22 cellular contexts compared by ENCODE assay signal in the genomic region with DNA sequence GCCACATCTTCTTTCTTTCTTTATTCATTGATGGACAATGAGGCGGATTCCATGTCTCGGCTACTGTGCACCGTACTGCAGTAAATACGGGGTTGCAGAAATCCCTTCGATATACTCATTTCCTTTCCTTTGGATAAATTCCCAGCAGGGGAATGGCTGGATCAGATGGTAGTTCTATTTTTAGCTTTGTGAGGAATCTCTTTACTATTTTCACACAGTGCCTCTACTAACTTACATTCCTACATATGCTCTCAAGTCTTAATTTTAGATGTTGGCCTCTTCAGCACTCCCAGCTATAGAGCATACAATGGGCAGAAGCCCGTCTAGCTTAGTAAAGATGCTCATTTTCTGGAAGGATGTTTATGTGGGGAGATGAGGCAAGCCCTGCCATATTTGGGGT.
DNase-seq lines count a peak whose midpoint lies in the region; FAIRE-seq and TF ChIP-seq lines count a peak whose summit lies in the region.
"Had no signal": no experiment of that assay in that cellular context is flagged by ENCODE, and none has a peak within 500 bp of the region (broad histone marks: within the 10 kb centered on the region; RNA-seq: fewer than 3 reads in every experiment).

No MANE protein-coding gene starts in this region.

- WGBS in mesodermal cell (ENCODE audit: insufficient coverage in 2 of 2), 2 experiments = 74 to 78% methylated on average over 4 of the region's 6 CpGs

- DNase-seq in AG10803 (ENCODE audit: low read depth) = peak; percentile 91
- DNase-seq in HT1080 (ENCODE audit: low read depth) = peak; percentile 38
- DNase-seq in brain microvascular endothelial cell = peak; percentile 71
- no peak for DNase-seq in kidney
- DNase-seq in cerebellum (ENCODE audit: low spot score) = no peak
- DNase-seq in activated naive CD4-positive, alpha-beta T cell treated with anti-CD3 and anti-CD28 coated beads, Interleukin-2, amount 10 ng/mL, durations not matched to agents 7 days and 5 days = no peak
- DNase-seq in NCI-H2029 (lab: John Stamatoyannopoulos, UW) = no peak
- DNase-seq: activated CD4-positive, alpha-beta T cell treated with anti-CD3 and anti-CD28 coated beads, Interleukin-2, amount 50 U/mL, for 1 hour; activated CD8-positive, alpha-beta memory T cell treated with anti-CD3 and anti-CD28 coated beads, Interleukin-2, amount 50 U/mL, for 4 hours; activated naive CD8-positive, alpha-beta T cell treated with anti-CD3 and anti-CD28 coated beads, Interleukin-2, amount 50 U/mL, for 24 hours; CD4-positive, alpha-beta T cell; effector memory CD8-positive, alpha-beta T cell; head of caudate nucleus; NCI-H1092 treated with DMSO at 0.1 percent for 48 hours; NCI-H2029 treated with DMSO at 0.1 percent for 48 hours; retina; stimulated activated CD4-positive, alpha-beta T cell treated with anti-CD3 and anti-CD28 coated beads, Interleukin-15, amount 100 ng/mL, for 24 hours had no signal

- no peak overlapping the region for H3K4me3 Mint-ChIP-seq in activated naive CD4-positive, alpha-beta T cell treated with anti-CD3 and anti-CD28 coated beads, Interleukin-2, amount 10 ng/mL, durations not matched to agents 7 days and 5 days
- H3K4me3 Mint-ChIP-seq: activated naive CD8-positive, alpha-beta T cell treated with anti-CD3 and anti-CD28 coated beads, Interleukin-2, amount 50 U/mL, for 24 hours; CD4-positive, alpha-beta T cell; effector memory CD8-positive, alpha-beta T cell had no signal

- no peaks in the 10 kb centered on the region for H3K4me1 Mint-ChIP-seq in activated naive CD4-positive, alpha-beta T cell treated with anti-CD3 and anti-CD28 coated beads, Interleukin-2, amount 10 ng/mL, durations not matched to agents 7 days and 5 days
- H3K4me1 Mint-ChIP-seq: activated naive CD8-positive, alpha-beta T cell treated with anti-CD3 and anti-CD28 coated beads, Interleukin-2, amount 50 U/mL, for 24 hours had no signal

- FAIRE-seq in kidney (lab: Jason Lieb, UNC) = no peak
- FAIRE-seq: H54 had no signal

- CTCF ChIA-PET in activated naive CD4-positive, alpha-beta T cell treated with anti-CD3 and anti-CD28 coated beads, Interleukin-2, amount 10 ng/mL, durations not matched to agents 7 days and 5 days (lab: Charles Lee) = no interaction called here

- no peak overlapping the region for H3K9ac ChIP-seq in kidney (ENCODE audit: low read length in 2 of 2)

- H3K27me3 ChIP-seq in brain microvascular endothelial cell (replicated peaks) = no peaks in the 10 kb centered on the region
- H3K27me3 ChIP-seq: esophagus muscularis mucosa, suprapubic skin had no signal

- no peak for TF ChIP-seq CTCF in AG10803 (conservative IDR thresholded peaks at IDR 0.05; ENCODE audit: low read length)
- no peak for TF ChIP-seq CTCF in brain microvascular endothelial cell (IDR thresholded peaks at IDR 0.05; ENCODE audit: low read depth, low read length, missing control alignments)
- TF ChIP-seq CTCF in kidney (IDR thresholded peaks at IDR 0.05; ENCODE audit: borderline replicate concordance, extremely low read depth, insufficient read depth) = no peak

- H3K9me3 ChIP-seq in mesodermal cell (ENCODE audit: control insufficient read depth, low read length) (no peaks in the 10 kb centered on the region), kidney (ENCODE audit: control insufficient read depth in 1 of 2, low read length in 2 of 2) (no peaks in the 10 kb centered on the region)
- H3K9me3 ChIP-seq: esophagus muscularis mucosa, suprapubic skin had no signal

- no peaks in the 10 kb centered on the region for H3K36me3 Mint-ChIP-seq in activated naive CD4-positive, alpha-beta T cell treated with anti-CD3 and anti-CD28 coated beads, Interleukin-2, amount 10 ng/mL, durations not matched to agents 7 days and 5 days

- H3K4me3 ChIP-seq in AG10803 (ENCODE audit: low read length) (no peak overlapping the region), brain microvascular endothelial cell (ENCODE audit: low read depth, low read length) (no peak overlapping the region), mesodermal cell (ENCODE audit: extremely low read depth, insufficient read depth, low read length, poor library complexity, severe bottlenecking) (no peak overlapping the region), kidney (ENCODE audit: low read length in 2 of 2) (no peak overlapping the region)
- H3K4me3 ChIP-seq: esophagus muscularis mucosa, suprapubic skin had no signal

- in situ Hi-C loops in brain microvascular endothelial cell (cut with HindIII; ENCODE audit: low pct_ligation_motif_present, low sequenced_read_pairs) = no loop called here

- H3K36me3 ChIP-seq in brain microvascular endothelial cell (replicated peaks) = no peaks in the 10 kb centered on the region
- no peaks in the 10 kb centered on the region for H3K36me3 ChIP-seq in mesodermal cell (ENCODE audit: control insufficient read depth, insufficient read depth, low read length)
- no peaks in the 10 kb centered on the region for H3K36me3 ChIP-seq in kidney (ENCODE audit: control insufficient read depth in 1 of 2, insufficient read depth in 2 of 2, low read length in 2 of 2)
- H3K36me3 ChIP-seq: esophagus muscularis mucosa, suprapubic skin had no signal

- intact Hi-C loops in kidney (cut with DNase I) = no loop called here

- H3K9me3 Mint-ChIP-seq in activated naive CD4-positive, alpha-beta T cell treated with anti-CD3 and anti-CD28 coated beads, Interleukin-2, amount 10 ng/mL, durations not matched to agents 7 days and 5 days = peaks cover 2% of the 10 kb centered on the region

- H3K4me1 ChIP-seq in mesodermal cell (ENCODE audit: control insufficient read depth, insufficient read depth, low read length, poor library complexity, severe bottlenecking) (peaks cover 7% of the 10 kb centered on the region), kidney (ENCODE audit: control insufficient read depth in 1 of 2, insufficient read depth in 1 of 2, low read depth in 1 of 2, low read length in 2 of 2) (no peaks in the 10 kb centered on the region)
- H3K4me1 ChIP-seq: esophagus muscularis mucosa, suprapubic skin had no signal

- H3K27me3 Mint-ChIP-seq in activated naive CD4-positive, alpha-beta T cell treated with anti-CD3 and anti-CD28 coated beads, Interleukin-2, amount 10 ng/mL, durations not matched to agents 7 days and 5 days = no peaks in the 10 kb centered on the region
- H3K27me3 Mint-ChIP-seq: activated naive CD8-positive, alpha-beta T cell treated with anti-CD3 and anti-CD28 coated beads, Interleukin-2, amount 50 U/mL, for 24 hours; CD4-positive, alpha-beta T cell had no signal

- peak overlapping the region; percentile 60 for H3K27ac ChIP-seq in brain microvascular endothelial cell
- H3K27ac ChIP-seq in mesodermal cell (ENCODE audit: low read depth, low read length, severe bottlenecking) = peak overlapping the region; percentile 84
- no peak overlapping the region for H3K27ac ChIP-seq in kidney (ENCODE audit: low read depth in 2 of 2, low read length in 2 of 2)
- H3K27ac ChIP-seq: esophagus muscularis mucosa, suprapubic skin, VCaP had no signal

- no peak overlapping the region for H3K27ac Mint-ChIP-seq in activated naive CD4-positive, alpha-beta T cell treated with anti-CD3 and anti-CD28 coated beads, Interleukin-2, amount 10 ng/mL, durations not matched to agents 7 days and 5 days
- H3K27ac Mint-ChIP-seq: activated naive CD8-positive, alpha-beta T cell treated with anti-CD3 and anti-CD28 coated beads, Interleukin-2, amount 50 U/mL, for 24 hours; CD4-positive, alpha-beta T cell; effector memory CD8-positive, alpha-beta T cell had no signal

Comparison
In these comparisons a context has a peak if more than half of its experiments do, and no peak if none do; other contexts are left out.
1. DNase-seq: peak in AG10803 (single experiment), HT1080 (single experiment) and brain microvascular endothelial cell (single experiment); none in kidney (single experiment), cerebellum (single experiment), activated naive CD4-positive, alpha-beta T cell treated with anti-CD3 and anti-CD28 coated beads, Interleukin-2, amount 10 ng/mL, durations not matched to agents 7 days and 5 days (single experiment) and NCI-H2029 (single experiment).
2. H3K27ac ChIP-seq: peak in brain microvascular endothelial cell (single experiment) and mesodermal cell (single experiment); none in kidney (0 of 2).